Comparison of ENCODE assay signal across 25 cellular contexts in genomic region chr5:148085934-148086333, GRCh38. TPM values are rescaled to one million over a fixed set of nuclear protein-coding genes. Genes with fewer than 3 reads are reported as not detected.
DNase-seq lines count a peak whose midpoint lies in the region; ATAC-seq and TF ChIP-seq lines count a peak whose summit lies in the region.
"Had no signal": no experiment of that assay in that cellular context is flagged by ENCODE, and none has a peak within 500 bp of the region (broad histone marks: within the 10 kb centered on the region; RNA-seq: fewer than 3 reads in every experiment).

No MANE protein-coding gene starts in this region.

- H3K9me3 ChIP-seq in RWPE2 (ENCODE audit: severe bottlenecking) (no peaks in the 10 kb centered on the region), BE2C (no peaks in the 10 kb centered on the region)

- DNase-seq in HT-29 (ENCODE audit: low spot score) = peak; percentile 53
- no peak for DNase-seq in RWPE2 (ENCODE audit: low spot score)
- DNase-seq in fibroblast of mammary gland (ENCODE audit: low read depth) = peak; percentile 21
- DNase-seq in stromal cell of bone marrow (ENCODE audit: low read depth) = peak; percentile 2
- DNase-seq in BE2C = no peak
- DNase-seq in NCI-H510A (lab: John Stamatoyannopoulos, UW) = no peak
- no peak for DNase-seq in DMS53 (lab: John Stamatoyannopoulos, UW)
- DNase-seq: activated CD4-positive, alpha-beta T cell treated with anti-CD3 and anti-CD28 coated beads, Interleukin-2, amount 50 U/mL, for 4 hours; activated naive CD4-positive, alpha-beta T cell treated with Interleukin-2 at 50 U/mL for 16 hours; C1 segment of cervical spinal cord; Calu3; DMS79 treated with DMSO at 0.1 percent for 48 hours; effector memory CD8-positive, alpha-beta T cell; HFFc6; immature natural killer cell; left colon; NCI-H1417 treated with DMSO at 0.1 percent for 48 hours; NCI-H446; nephron progenitor cell; PC-9; stimulated activated naive B cell treated with anti-CD40 and anti-IgM and Interleukin-4, amounts not matched to agents 10 μg/mL and 1 μg/mL and 100 μg/mL, for 72 hours; T-helper 17 cell had no signal

- H3K4me3 ChIP-seq in RWPE2 (ENCODE audit: severe bottlenecking) (no peak overlapping the region), fibroblast of mammary gland (ENCODE audit: control insufficient read depth, low read depth, low read length) (no peak overlapping the region), BE2C (ENCODE audit: low read depth, low read length) (no peak overlapping the region)
- H3K4me3 ChIP-seq: PC-9 had no signal

- peak; percentile 68 for ATAC-seq in RWPE2 (ENCODE audit: low read depth)
- ATAC-seq in HG02970 (IDR thresholded peaks at IDR 0.05; ENCODE audit: low FRiP score, unreplicated experiment) = no peak
- ATAC-seq: effector memory CD8-positive, alpha-beta T cell; left colon; Right ventricle myocardium inferior; stimulated activated naive B cell treated with anti-CD40 and anti-IgM and Interleukin-4, amounts not matched to agents 10 μg/mL and 1 μg/mL and 100 μg/mL, for 72 hours; T-helper 17 cell had no signal

- peaks cover 10% of the 10 kb centered on the region for H3K4me1 ChIP-seq in RWPE2 (ENCODE audit: insufficient read depth, poor library complexity, severe bottlenecking)
- H3K4me1 ChIP-seq in BE2C = no peaks in the 10 kb centered on the region

- H3K27me3 ChIP-seq in RWPE2 (ENCODE audit: insufficient read depth, poor library complexity, severe bottlenecking) = no peaks in the 10 kb centered on the region
- H3K27me3 ChIP-seq in BE2C = no peaks in the 10 kb centered on the region

- no peak overlapping the region for H3K27ac ChIP-seq in RWPE2 (ENCODE audit: poor library complexity, severe bottlenecking)
- H3K27ac ChIP-seq: PC-9 had no signal

- H3K36me3 ChIP-seq in RWPE2 (ENCODE audit: low read depth) (peaks cover 3% of the 10 kb centered on the region; the same call in 1 of the 2 replicates), BE2C (no peaks in the 10 kb centered on the region)

- TF ChIP-seq CTCF in RWPE2 (IDR thresholded peaks at IDR 0.05; ENCODE audit: poor library complexity, severe bottlenecking) (no peak), fibroblast of mammary gland (conservative IDR thresholded peaks at IDR 0.05; ENCODE audit: control insufficient read depth, insufficient read depth, low read depth, low read length) (no peak), BE2C (IDR thresholded peaks at IDR 0.05; ENCODE audit: low read depth, low read length) (no peak)

RNA-seq across cellular contexts. Expression of gene SPINK5, which starts 22.2 kb away (rescaled TPM):
- 0.39 and 0.76 TPM in 2 replicates for total RNA-seq in HT-29 (2014; rRNA removed; shearing (Covaris generic))
- polyA plus RNA-seq in BE2C (2012; ENCODE audit: insufficient read depth, insufficient read length, low read depth) = 2.7 TPM
- total RNA-seq: HFFc6, osteoblast, PC-9, T-helper 17 cell had no signal
- polyA plus RNA-seq: immature natural killer cell had no signal

Comparison
In these comparisons a context has a peak if more than half of its experiments do, and no peak if none do; other contexts are left out.
1. DNase-seq: peak in HT-29 (single experiment), fibroblast of mammary gland (single experiment) and stromal cell of bone marrow (single experiment); none in RWPE2 (single experiment), BE2C (single experiment), NCI-H510A (single experiment) and DMS53 (single experiment).